9 cellular contexts compared by ENCODE assay signal in the genomic region with DNA sequence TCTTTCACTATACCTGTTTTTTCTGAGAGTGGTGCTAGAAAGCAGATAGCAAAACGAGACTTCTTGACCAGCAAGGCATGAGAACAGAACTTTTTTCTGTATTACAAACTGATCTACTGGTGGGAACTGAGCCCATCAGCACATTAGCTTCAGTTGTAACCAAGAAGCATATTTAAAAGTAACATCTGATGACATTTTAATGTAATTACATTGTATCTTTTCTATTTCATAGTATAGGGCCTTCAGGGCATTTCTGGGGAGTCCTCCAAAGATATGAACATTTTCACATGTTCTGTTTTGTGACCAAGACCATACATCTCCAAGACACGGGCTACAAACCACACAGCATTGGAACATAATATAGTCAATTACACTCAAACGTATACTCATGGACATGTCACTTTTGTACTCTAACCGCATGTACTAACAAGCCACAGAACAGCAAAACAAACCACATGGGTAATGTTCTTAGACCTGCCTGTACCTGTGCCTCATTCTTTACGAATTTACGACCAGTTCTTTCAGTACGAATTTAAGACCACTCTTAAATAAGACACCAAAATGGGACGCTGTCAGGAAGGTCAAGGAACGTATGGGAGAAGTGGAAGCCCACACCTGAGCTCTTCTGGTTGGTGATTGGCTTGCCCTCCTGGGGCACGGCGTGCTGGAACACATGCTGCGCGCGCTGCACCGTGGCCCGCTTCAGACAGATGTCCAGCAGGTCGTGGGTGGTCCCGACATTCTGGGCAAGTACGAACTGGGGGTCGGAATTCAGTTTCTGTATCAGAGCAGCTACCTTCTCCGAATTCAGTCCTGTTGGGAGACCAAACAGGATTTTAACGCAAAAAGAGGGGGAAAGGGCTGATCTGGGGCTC. TPM values are rescaled to one million over a fixed set of nuclear protein-coding genes. Genes with fewer than 3 reads are reported as not detected.
A peak's percentile ranks its signal among the peaks of the same experiment; 100 is the strongest.
DNase-seq lines count a peak whose midpoint lies in the region; ATAC-seq, FAIRE-seq and TF ChIP-seq lines count a peak whose summit lies in the region.
"Had no signal": no experiment of that assay in that cellular context is flagged by ENCODE, and none has a peak within 500 bp of the region (broad histone marks: within the 10 kb centered on the region; RNA-seq: fewer than 3 reads in every experiment).

No MANE protein-coding gene starts in this region.

- no peak for TF ChIP-seq CTCF in mesothelial cell of epicardium (IDR thresholded peaks at IDR 0.05; ENCODE audit: unreplicated experiment)
- no peak for TF ChIP-seq CTCF in D721Med (IDR thresholded peaks at IDR 0.05; ENCODE audit: insufficient read depth, missing control alignments)

- no peaks in the 10 kb centered on the region for H3K27me3 Mint-ChIP-seq in effector memory CD8-positive, alpha-beta T cell
- H3K27me3 Mint-ChIP-seq in mesothelial cell of epicardium (ENCODE audit: low read depth): peaks cover 2% of the 10 kb centered on the region
- H3K27me3 Mint-ChIP-seq in stimulated activated naive CD8-positive, alpha-beta T cell treated with anti-CD3 and anti-CD28 coated beads, Interleukin-15, Interleukin-2, amounts not matched to agents 100 ng/mL and 50 ng/mL, for 24 hours: no peaks in the 10 kb centered on the region

- no peak for FAIRE-seq in D721Med (lab: Jason Lieb, UNC)

- in situ Hi-C loops in Caki2 (cut with HindIII; ENCODE audit: low pct_unique_long_range_greater_than_20kb, low sequenced_read_pairs): no loop called here

- ATAC-seq in GM21423 (IDR thresholded peaks at IDR 0.05; ENCODE audit: unreplicated experiment): peak; percentile 43
- ATAC-seq in effector memory CD8-positive, alpha-beta T cell (replicated peaks): peak; percentile 39

- H3K4me3 Mint-ChIP-seq in effector memory CD8-positive, alpha-beta T cell: peak overlapping the region in 1 of 2 donors; percentile 89
- peak overlapping the region; percentile 89 for H3K4me3 Mint-ChIP-seq in mesothelial cell of epicardium
- H3K4me3 Mint-ChIP-seq in stimulated activated naive CD8-positive, alpha-beta T cell treated with anti-CD3 and anti-CD28 coated beads, Interleukin-15, Interleukin-2, amounts not matched to agents 100 ng/mL and 50 ng/mL, for 24 hours: peak overlapping the region; percentile 95

- H3K27ac Mint-ChIP-seq in effector memory CD8-positive, alpha-beta T cell: peak overlapping the region; percentile 84 to 85
- H3K27ac Mint-ChIP-seq in mesothelial cell of epicardium: peak overlapping the region; percentile 71
- H3K27ac Mint-ChIP-seq in stimulated activated naive CD8-positive, alpha-beta T cell treated with anti-CD3 and anti-CD28 coated beads, Interleukin-15, Interleukin-2, amounts not matched to agents 100 ng/mL and 50 ng/mL, for 24 hours: peak overlapping the region; percentile 95

- H3K4me1 Mint-ChIP-seq in effector memory CD8-positive, alpha-beta T cell (ENCODE audit: low read depth in 2 of 2): peaks cover 7 to 18% of the 10 kb centered on the region in 2 donors
- peaks cover 12% of the 10 kb centered on the region for H3K4me1 Mint-ChIP-seq in mesothelial cell of epicardium
- peaks cover 26% of the 10 kb centered on the region for H3K4me1 Mint-ChIP-seq in stimulated activated naive CD8-positive, alpha-beta T cell treated with anti-CD3 and anti-CD28 coated beads, Interleukin-15, Interleukin-2, amounts not matched to agents 100 ng/mL and 50 ng/mL, for 24 hours (ENCODE audit: low read depth)

- no peaks in the 10 kb centered on the region for H3K9me3 Mint-ChIP-seq in effector memory CD8-positive, alpha-beta T cell
- H3K9me3 Mint-ChIP-seq in mesothelial cell of epicardium: no peaks in the 10 kb centered on the region
- no peaks in the 10 kb centered on the region for H3K9me3 Mint-ChIP-seq in stimulated activated naive CD8-positive, alpha-beta T cell treated with anti-CD3 and anti-CD28 coated beads, Interleukin-15, Interleukin-2, amounts not matched to agents 100 ng/mL and 50 ng/mL, for 24 hours

- H3K36me3 Mint-ChIP-seq in effector memory CD8-positive, alpha-beta T cell (ENCODE audit: insufficient read depth): peaks cover 15% of the 10 kb centered on the region
- peaks cover 10% of the 10 kb centered on the region for H3K36me3 Mint-ChIP-seq in mesothelial cell of epicardium
- peaks cover 37% of the 10 kb centered on the region for H3K36me3 Mint-ChIP-seq in stimulated activated naive CD8-positive, alpha-beta T cell treated with anti-CD3 and anti-CD28 coated beads, Interleukin-15, Interleukin-2, amounts not matched to agents 100 ng/mL and 50 ng/mL, for 24 hours (ENCODE audit: low read depth)

- peak; percentile 44 for DNase-seq in Caki2 (ENCODE audit: low read depth)
- peak; percentile 59 for DNase-seq in NAMALWA (ENCODE audit: low spot score)
- DNase-seq in activated CD4-positive, alpha-beta T cell treated with anti-CD3 and anti-CD28 coated beads for 48 hours: peak; percentile 53
- peak; percentile 3 to 9 (median 6) for DNase-seq in effector memory CD8-positive, alpha-beta T cell
- peak; percentile 34 to 48 for DNase-seq in mesothelial cell of epicardium (ENCODE audit: low spot score in 2 of 2, unreplicated experiment in 2 of 2)
- DNase-seq in D721Med (ENCODE audit: insufficient read length, low spot score): no peak

RNA-seq across cellular contexts. Expression of gene BLMH, which starts 0.8 kb away (rescaled TPM):
- total RNA-seq in Caki2 (2014; rRNA removed; shearing (Covaris generic); ENCODE audit: low replicate concordance): 40.6 and 42.2 TPM in 2 replicates
- 44.7 to 47.9 TPM (median 46.4 TPM) in 3 replicates for total RNA-seq in mesothelial cell of epicardium

RNA-seq across cellular contexts. Expression of gene TMIGD1, which starts 42.9 kb away (rescaled TPM):
- total RNA-seq in Caki2 (2014; rRNA removed; shearing (Covaris generic); ENCODE audit: low replicate concordance): not detected in 2 replicates
- not detected in 3 replicates for total RNA-seq in mesothelial cell of epicardium
- total RNA-seq: activated CD8-positive, alpha-beta memory T cell treated with anti-CD3 and anti-CD28 coated beads for 36 hours had no signal

RNA-seq across cellular contexts. Expression of gene SLC6A4, which starts 55.4 kb away (rescaled TPM):
- total RNA-seq in Caki2 (2014; rRNA removed; shearing (Covaris generic); ENCODE audit: low replicate concordance): not detected in 2 replicates
- total RNA-seq in mesothelial cell of epicardium: 0.84 to 1.1 TPM (median 0.91 TPM) in 3 replicates
